Comparison of ENCODE assay signal across 1 cellular context in the genomic region with DNA sequence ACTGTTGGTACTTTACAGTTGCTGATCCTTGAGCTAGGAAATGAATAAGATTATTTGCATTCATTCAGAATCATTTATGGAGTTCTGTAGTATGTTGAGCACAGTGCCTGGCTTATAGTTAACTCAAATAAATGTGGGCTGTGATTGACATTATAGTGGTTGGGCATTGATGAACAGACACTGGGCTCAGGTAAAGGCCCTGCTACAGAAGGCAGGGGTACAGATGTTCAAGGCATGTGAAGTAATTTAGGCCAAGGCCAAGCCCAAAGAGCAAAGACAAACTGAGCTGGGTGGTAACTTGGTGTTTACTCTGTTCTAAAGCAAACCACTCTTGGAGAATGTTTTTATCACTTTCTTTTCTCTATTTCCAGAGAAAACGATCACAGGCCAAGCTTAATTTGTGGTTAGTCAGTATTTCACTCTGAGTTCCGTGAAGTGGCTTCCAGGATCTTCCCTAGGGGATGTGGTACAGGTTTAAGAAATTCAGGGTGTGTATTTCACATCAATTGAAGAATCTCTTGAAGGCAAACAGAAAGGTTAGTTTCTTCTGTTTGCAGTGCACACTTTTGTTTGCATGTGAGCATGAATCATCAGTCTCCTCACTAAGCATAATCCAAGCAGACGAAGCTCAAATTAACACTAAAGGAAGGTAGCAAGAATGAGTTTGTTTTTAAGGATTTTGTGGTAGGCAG.
A peak's percentile ranks its signal among the peaks of the same experiment; 100 is the strongest.
TF ChIP-seq lines count a peak whose summit lies in the region.

No MANE protein-coding gene starts in this region.

TF ChIP-seq in HepG2, 621 proteins besides CTCF, POLR2A, EP300 and RAD21 (continued from another document and continues in another):
- TF ChIP-seq, protein P1, sequence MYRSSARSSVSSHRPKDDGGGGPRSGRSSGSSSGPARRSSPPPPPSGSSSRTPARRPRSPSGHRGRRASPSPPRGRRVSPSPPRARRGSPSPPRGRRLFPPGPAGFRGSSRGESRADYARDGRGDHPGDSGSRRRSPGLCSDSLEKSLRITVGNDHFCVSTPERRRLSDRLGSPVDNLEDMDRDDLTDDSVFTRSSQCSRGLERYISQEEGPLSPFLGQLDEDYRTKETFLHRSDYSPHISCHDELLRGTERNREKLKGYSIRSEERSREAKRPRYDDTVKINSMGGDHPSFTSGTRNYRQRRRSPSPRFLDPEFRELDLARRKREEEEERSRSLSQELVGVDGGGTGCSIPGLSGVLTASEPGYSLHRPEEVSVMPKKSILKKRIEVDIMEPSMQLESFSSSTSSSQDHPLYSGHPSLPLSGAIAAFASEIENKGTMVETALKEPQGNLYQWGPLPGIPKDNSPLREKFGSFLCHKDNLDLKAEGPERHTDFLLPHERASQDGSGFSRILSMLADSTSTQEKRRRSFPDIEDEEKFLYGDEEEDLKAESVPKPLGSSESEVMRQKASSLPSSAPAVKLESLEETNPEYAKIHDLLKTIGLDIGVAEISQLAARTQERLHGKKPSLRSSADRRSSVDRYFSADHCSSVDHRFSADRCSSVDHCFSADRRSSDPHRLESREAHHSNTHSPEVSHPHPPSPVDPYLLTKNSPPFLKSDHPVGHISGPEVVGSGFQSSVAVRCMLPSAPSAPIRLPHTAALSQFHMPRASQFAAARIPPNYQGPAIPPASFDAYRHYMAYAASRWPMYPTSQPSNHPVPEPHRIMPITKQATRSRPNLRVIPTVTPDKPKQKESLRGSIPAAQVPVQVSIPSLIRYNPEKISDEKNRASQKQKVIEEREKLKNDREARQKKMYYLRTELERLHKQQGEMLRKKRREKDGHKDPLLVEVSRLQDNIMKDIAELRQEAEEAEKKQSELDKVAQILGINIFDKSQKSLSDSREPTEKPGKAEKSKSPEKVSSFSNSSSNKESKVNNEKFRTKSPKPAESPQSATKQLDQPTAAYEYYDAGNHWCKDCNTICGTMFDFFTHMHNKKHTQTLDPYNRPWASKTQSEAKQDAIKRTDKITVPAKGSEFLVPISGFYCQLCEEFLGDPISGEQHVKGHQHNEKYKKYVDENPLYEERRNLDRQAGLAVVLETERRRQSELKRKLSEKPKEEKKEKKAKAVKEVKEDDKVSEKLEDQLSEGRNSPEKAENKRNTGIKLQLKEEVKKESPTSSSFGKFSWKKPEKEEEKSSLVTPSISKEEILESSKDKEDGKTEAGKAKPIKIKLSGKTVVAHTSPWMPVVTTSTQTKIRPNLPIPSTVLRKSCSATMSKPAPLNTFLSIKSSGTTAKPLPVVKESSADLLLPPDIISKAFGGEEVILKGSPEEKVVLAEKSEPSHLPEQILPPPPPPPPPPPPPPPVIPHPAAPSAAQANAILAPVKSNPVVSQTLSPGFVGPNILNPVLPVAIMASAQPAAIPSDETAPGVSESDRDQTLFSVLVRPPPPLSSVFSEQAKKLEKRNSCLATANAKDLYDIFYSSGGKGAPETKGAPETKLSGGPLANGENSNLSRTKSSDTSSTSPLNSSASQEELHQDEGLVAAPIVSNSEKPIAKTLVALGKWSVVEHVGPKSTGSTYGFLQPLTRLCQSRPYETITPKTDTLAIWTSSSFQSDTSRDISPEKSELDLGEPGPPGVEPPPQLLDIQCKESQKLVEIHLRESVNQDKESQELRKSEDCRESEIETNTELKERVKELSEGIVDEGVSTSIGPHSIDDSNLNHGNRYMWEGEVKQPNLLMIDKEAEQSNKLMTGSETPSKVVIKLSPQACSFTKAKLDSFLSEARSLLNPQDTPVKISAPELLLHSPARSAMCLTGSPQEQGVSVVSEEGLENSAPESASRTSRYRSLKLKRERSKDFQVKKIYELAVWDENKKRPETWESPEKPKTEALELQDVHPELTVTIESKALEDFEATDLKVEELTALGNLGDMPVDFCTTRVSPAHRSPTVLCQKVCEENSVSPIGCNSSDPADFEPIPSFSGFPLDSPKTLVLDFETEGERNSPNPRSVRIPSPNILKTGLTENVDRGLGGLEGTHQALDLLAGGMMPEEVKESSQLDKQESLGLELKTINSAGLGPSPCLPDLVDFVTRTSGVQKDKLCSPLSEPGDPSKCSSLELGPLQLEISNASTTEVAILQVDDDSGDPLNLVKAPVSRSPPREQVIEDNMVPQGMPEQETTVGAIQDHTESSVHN (CRISPR knock-in tag; IDR thresholded peaks at IDR 0.05), result no peak
- TF ChIP-seq, protein P2, sequence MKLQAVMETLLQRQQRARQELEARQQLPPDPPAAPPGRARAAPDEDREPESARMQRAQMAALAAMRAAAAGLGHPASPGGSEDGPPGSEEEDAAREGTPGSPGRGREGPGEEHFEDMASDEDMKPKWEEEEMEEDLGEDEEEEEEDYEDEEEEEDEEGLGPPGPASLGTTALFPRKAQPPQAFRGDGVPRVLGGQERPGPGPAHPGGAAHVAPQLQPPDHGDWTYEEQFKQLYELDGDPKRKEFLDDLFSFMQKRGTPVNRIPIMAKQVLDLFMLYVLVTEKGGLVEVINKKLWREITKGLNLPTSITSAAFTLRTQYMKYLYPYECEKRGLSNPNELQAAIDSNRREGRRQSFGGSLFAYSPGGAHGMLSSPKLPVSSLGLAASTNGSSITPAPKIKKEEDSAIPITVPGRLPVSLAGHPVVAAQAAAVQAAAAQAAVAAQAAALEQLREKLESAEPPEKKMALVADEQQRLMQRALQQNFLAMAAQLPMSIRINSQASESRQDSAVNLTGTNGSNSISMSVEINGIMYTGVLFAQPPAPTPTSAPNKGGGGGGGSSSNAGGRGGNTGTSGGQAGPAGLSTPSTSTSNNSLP (IDR thresholded peaks at IDR 0.05; ENCODE audit: low read depth, low read length), result 0 out of 2 replicates have a peak, but pooled peaks have one; percentile 35
- TF ChIP-seq, protein P3, sequence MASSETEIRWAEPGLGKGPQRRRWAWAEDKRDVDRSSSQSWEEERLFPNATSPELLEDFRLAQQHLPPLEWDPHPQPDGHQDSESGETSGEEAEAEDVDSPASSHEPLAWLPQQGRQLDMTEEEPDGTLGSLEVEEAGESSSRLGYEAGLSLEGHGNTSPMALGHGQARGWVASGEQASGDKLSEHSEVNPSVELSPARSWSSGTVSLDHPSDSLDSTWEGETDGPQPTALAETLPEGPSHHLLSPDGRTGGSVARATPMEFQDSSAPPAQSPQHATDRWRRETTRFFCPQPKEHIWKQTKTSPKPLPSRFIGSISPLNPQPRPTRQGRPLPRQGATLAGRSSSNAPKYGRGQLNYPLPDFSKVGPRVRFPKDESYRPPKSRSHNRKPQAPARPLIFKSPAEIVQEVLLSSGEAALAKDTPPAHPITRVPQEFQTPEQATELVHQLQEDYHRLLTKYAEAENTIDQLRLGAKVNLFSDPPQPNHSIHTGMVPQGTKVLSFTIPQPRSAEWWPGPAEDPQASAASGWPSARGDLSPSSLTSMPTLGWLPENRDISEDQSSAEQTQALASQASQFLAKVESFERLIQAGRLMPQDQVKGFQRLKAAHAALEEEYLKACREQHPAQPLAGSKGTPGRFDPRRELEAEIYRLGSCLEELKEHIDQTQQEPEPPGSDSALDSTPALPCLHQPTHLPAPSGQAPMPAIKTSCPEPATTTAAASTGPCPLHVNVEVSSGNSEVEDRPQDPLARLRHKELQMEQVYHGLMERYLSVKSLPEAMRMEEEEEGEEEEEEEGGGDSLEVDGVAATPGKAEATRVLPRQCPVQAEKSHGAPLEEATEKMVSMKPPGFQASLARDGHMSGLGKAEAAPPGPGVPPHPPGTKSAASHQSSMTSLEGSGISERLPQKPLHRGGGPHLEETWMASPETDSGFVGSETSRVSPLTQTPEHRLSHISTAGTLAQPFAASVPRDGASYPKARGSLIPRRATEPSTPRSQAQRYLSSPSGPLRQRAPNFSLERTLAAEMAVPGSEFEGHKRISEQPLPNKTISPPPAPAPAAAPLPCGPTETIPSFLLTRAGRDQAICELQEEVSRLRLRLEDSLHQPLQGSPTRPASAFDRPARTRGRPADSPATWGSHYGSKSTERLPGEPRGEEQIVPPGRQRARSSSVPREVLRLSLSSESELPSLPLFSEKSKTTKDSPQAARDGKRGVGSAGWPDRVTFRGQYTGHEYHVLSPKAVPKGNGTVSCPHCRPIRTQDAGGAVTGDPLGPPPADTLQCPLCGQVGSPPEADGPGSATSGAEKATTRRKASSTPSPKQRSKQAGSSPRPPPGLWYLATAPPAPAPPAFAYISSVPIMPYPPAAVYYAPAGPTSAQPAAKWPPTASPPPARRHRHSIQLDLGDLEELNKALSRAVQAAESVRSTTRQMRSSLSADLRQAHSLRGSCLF (CRISPR knock-in tag; IDR thresholded peaks at IDR 0.05; ENCODE audit: borderline replicate concordance), result no peak
- TF ChIP-seq KMT2B (CRISPR knock-in tag; IDR thresholded peaks at IDR 0.05), result no peak
- TF ChIP-seq, protein P4, sequence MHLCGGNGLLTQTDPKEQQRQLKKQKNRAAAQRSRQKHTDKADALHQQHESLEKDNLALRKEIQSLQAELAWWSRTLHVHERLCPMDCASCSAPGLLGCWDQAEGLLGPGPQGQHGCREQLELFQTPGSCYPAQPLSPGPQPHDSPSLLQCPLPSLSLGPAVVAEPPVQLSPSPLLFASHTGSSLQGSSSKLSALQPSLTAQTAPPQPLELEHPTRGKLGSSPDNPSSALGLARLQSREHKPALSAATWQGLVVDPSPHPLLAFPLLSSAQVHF (CRISPR knock-in tag; IDR thresholded peaks at IDR 0.05), result no peak
- no peak for TF ChIP-seq KLF15 (CRISPR knock-in tag; IDR thresholded peaks at IDR 0.05; ENCODE audit: borderline replicate concordance)
- TF ChIP-seq, protein P5, sequence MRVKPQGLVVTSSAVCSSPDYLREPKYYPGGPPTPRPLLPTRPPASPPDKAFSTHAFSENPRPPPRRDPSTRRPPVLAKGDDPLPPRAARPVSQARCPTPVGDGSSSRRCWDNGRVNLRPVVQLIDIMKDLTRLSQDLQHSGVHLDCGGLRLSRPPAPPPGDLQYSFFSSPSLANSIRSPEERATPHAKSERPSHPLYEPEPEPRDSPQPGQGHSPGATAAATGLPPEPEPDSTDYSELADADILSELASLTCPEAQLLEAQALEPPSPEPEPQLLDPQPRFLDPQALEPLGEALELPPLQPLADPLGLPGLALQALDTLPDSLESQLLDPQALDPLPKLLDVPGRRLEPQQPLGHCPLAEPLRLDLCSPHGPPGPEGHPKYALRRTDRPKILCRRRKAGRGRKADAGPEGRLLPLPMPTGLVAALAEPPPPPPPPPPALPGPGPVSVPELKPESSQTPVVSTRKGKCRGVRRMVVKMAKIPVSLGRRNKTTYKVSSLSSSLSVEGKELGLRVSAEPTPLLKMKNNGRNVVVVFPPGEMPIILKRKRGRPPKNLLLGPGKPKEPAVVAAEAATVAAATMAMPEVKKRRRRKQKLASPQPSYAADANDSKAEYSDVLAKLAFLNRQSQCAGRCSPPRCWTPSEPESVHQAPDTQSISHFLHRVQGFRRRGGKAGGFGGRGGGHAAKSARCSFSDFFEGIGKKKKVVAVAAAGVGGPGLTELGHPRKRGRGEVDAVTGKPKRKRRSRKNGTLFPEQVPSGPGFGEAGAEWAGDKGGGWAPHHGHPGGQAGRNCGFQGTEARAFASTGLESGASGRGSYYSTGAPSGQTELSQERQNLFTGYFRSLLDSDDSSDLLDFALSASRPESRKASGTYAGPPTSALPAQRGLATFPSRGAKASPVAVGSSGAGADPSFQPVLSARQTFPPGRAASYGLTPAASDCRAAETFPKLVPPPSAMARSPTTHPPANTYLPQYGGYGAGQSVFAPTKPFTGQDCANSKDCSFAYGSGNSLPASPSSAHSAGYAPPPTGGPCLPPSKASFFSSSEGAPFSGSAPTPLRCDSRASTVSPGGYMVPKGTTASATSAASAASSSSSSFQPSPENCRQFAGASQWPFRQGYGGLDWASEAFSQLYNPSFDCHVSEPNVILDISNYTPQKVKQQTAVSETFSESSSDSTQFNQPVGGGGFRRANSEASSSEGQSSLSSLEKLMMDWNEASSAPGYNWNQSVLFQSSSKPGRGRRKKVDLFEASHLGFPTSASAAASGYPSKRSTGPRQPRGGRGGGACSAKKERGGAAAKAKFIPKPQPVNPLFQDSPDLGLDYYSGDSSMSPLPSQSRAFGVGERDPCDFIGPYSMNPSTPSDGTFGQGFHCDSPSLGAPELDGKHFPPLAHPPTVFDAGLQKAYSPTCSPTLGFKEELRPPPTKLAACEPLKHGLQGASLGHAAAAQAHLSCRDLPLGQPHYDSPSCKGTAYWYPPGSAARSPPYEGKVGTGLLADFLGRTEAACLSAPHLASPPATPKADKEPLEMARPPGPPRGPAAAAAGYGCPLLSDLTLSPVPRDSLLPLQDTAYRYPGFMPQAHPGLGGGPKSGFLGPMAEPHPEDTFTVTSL (CRISPR knock-in tag; IDR thresholded peaks at IDR 0.05; ENCODE audit: borderline replicate concordance), result peak; percentile 83
- TF ChIP-seq ZNF431 (CRISPR knock-in tag; IDR thresholded peaks at IDR 0.05; ENCODE audit: borderline replicate concordance, low read depth), result no peak
- no peak for TF ChIP-seq ZNF670 (CRISPR knock-in tag; IDR thresholded peaks at IDR 0.05; ENCODE audit: borderline replicate concordance)
- no peak for TF ChIP-seq ZNF12 (CRISPR knock-in tag; IDR thresholded peaks at IDR 0.05)
- no peak for TF ChIP-seq AGO1 (IDR thresholded peaks at IDR 0.05; ENCODE audit: low read depth, low read length, poor library complexity, severe bottlenecking)
- TF ChIP-seq MIER3 (CRISPR knock-in tag; IDR thresholded peaks at IDR 0.05; ENCODE audit: borderline replicate concordance), result no peak; the same call in 1 of the 2 replicates
- TF ChIP-seq ZNF367 (CRISPR knock-in tag; IDR thresholded peaks at IDR 0.05; ENCODE audit: borderline replicate concordance), result no peak
- no peak for TF ChIP-seq ZNF891 (CRISPR knock-in tag; IDR thresholded peaks at IDR 0.05)
- TF ChIP-seq, protein P6, sequence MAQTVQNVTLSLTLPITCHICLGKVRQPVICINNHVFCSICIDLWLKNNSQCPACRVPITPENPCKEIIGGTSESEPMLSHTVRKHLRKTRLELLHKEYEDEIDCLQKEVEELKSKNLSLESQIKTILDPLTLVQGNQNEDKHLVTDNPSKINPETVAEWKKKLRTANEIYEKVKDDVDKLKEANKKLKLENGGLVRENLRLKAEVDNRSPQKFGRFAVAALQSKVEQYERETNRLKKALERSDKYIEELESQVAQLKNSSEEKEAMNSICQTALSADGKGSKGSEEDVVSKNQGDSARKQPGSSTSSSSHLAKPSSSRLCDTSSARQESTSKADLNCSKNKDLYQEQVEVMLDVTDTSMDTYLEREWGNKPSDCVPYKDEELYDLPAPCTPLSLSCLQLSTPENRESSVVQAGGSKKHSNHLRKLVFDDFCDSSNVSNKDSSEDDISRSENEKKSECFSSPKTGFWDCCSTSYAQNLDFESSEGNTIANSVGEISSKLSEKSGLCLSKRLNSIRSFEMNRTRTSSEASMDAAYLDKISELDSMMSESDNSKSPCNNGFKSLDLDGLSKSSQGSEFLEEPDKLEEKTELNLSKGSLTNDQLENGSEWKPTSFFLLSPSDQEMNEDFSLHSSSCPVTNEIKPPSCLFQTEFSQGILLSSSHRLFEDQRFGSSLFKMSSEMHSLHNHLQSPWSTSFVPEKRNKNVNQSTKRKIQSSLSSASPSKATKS (CRISPR knock-in tag; IDR thresholded peaks at IDR 0.05), result no peak
- TF ChIP-seq, protein P7, sequence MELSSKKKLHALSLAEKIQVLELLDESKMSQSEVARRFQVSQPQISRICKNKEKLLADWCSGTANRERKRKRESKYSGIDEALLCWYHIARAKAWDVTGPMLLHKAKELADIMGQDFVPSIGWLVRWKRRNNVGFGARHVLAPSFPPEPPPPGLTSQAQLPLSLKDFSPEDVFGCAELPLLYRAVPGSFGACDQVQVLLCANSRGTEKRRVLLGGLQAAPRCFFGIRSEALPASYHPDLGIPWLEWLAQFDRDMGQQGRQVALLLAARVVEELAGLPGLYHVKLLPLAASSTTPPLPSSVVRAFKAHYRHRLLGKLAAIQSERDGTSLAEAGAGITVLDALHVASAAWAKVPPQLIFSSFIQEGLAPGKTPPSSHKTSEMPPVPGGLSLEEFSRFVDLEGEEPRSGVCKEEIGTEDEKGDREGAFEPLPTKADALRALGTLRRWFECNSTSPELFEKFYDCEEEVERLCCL (CRISPR knock-in tag; IDR thresholded peaks at IDR 0.05; ENCODE audit: borderline replicate concordance), result no peak
- TF ChIP-seq IRF2 (CRISPR knock-in tag; IDR thresholded peaks at IDR 0.05), result no peak; the same call in 1 of the 2 replicates
- TF ChIP-seq ELF3 (CRISPR knock-in tag; IDR thresholded peaks at IDR 0.05), result 0 out of 2 replicates have a peak, but pooled peaks have one; percentile 33
- TF ChIP-seq REPIN1 (CRISPR knock-in tag; IDR thresholded peaks at IDR 0.05; ENCODE audit: borderline replicate concordance, low read depth), result peak; percentile 34; the same call in 1 of the 2 replicates
- TF ChIP-seq ZNF274 (CRISPR knock-in tag; IDR thresholded peaks at IDR 0.05), result no peak
